ENCODE assay signal across 1 cellular context in the genomic region with DNA sequence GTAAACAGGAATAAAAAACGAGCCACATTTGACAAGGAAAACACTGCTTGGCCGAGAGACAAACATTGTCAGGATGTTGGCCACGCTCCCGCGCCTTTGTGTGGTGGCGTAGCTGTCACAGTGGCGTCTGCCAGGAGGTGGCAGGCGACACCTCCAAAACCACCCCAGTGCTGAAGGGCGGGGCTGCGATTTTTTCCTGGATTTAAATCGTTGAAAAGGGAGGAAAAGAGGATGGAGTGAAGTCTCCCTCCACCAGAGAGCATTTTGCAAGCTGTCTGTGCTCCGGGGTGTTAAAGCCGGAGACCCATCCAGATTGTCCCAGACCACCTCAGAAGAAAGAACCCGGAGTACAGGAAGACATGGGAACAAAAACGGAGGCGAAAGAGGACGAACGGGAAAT.
TF ChIP-seq lines count a peak whose summit lies in the region.

No MANE protein-coding gene starts in this region.

TF ChIP-seq in HepG2, 621 proteins besides CTCF, POLR2A, EP300 and RAD21:
- TF ChIP-seq KDM2A (CRISPR knock-in tag; IDR thresholded peaks at IDR 0.05; ENCODE audit: borderline replicate concordance, low read depth) (peak; percentile 48; the same call in 1 of the 2 replicates), KLF12 (CRISPR knock-in tag; IDR thresholded peaks at IDR 0.05; ENCODE audit: borderline replicate concordance) (0 out of 2 replicates have a peak, but pooled peaks have one; percentile 34), MAZ (IDR thresholded peaks at IDR 0.05; ENCODE audit: borderline replicate concordance, low read depth, low read length) (peak; percentile 43; the same call in 1 of the 2 replicates), MAZ (CRISPR knock-in tag; IDR thresholded peaks at IDR 0.05; ENCODE audit: low read depth) (no peak), ZNF530 (CRISPR knock-in tag; IDR thresholded peaks at IDR 0.05; ENCODE audit: low read depth) (no peak), SMC3 (IDR thresholded peaks at IDR 0.05; ENCODE audit: low read length) (peak; percentile 68), STAG1 (CRISPR knock-in tag; IDR thresholded peaks at IDR 0.05) (peak; percentile 87)
- TF ChIP-seq, protein P1, sequence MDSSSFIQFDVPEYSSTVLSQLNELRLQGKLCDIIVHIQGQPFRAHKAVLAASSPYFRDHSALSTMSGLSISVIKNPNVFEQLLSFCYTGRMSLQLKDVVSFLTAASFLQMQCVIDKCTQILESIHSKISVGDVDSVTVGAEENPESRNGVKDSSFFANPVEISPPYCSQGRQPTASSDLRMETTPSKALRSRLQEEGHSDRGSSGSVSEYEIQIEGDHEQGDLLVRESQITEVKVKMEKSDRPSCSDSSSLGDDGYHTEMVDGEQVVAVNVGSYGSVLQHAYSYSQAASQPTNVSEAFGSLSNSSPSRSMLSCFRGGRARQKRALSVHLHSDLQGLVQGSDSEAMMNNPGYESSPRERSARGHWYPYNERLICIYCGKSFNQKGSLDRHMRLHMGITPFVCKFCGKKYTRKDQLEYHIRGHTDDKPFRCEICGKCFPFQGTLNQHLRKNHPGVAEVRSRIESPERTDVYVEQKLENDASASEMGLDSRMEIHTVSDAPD (CRISPR knock-in tag; IDR thresholded peaks at IDR 0.05), result no peak
- TF ChIP-seq, protein P2, sequence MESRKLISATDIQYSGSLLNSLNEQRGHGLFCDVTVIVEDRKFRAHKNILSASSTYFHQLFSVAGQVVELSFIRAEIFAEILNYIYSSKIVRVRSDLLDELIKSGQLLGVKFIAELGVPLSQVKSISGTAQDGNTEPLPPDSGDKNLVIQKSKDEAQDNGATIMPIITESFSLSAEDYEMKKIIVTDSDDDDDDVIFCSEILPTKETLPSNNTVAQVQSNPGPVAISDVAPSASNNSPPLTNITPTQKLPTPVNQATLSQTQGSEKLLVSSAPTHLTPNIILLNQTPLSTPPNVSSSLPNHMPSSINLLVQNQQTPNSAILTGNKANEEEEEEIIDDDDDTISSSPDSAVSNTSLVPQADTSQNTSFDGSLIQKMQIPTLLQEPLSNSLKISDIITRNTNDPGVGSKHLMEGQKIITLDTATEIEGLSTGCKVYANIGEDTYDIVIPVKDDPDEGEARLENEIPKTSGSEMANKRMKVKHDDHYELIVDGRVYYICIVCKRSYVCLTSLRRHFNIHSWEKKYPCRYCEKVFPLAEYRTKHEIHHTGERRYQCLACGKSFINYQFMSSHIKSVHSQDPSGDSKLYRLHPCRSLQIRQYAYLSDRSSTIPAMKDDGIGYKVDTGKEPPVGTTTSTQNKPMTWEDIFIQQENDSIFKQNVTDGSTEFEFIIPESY (CRISPR knock-in tag; IDR thresholded peaks at IDR 0.05), result peak; percentile 69
TF ChIP-seq in HepG2: peak in this region for 6.
